8 cellular contexts compared by ENCODE assay signal in the genomic region with DNA sequence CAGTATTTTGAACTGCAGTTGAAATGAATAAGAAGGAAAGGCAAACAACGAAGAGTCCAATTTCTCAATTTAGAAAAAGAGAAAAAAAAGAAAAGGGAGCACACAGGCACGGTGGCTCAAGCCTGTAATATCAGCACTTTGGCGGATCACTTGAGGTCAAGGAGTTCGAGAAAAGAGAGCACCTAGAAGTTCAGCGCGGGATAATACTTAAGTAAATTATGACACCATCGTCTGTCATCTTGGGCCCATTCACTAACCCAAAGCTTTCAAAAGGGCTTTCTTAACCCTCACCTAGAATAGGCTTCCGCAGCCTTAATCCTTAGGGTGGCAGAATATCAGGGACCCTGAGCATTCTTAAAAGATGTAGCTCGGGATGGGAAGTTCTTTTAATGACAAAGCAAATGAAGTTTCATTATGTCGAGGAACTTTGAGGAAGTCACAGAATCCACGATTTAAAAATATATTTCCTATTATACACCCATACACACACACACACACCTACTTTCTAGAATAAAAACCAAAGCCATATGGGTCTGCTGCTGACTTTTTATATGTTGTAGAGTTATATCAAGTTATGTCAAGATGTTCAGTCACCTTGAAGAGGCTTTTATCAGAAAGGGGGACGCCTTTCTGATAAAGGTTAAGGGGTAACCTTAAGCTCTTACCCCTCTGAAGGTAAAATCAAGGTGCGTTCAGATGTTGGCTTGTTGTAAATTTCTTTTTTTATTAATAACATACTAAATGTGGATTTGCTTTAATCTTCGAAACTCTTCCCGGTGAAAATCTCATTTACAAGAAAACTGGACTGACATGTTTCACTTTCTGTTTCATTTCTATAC. TPM values are rescaled to one million over a fixed set of nuclear protein-coding genes. Genes with fewer than 3 reads are reported as not detected.
DNase-seq lines count a peak whose midpoint lies in the region; FAIRE-seq and TF ChIP-seq lines count a peak whose summit lies in the region.

No MANE protein-coding gene starts in this region.

- H3K36me3 ChIP-seq in astrocyte (ENCODE audit: insufficient read depth, low read length), result no peaks in the 10 kb centered on the region

- H3K4me2 ChIP-seq in astrocyte (ENCODE audit: low read length), result peak overlapping the region; percentile 88

- no peak for DNase-seq in activated naive CD4-positive, alpha-beta T cell treated with anti-CD3 and anti-CD28 coated beads for 36 hours
- DNase-seq in activated naive CD4-positive, alpha-beta T cell (lab: John Stamatoyannopoulos, UW), result no peak
- no peak for DNase-seq in astrocyte (ENCODE audit: low read depth)
- DNase-seq in lower leg skin (ENCODE audit: low spot score in 2 of 2), result no peak
- DNase-seq in type B pancreatic cell (ENCODE audit: extremely low spot score, unreplicated experiment), result no peak
- no peak for DNase-seq in GM20000 (ENCODE audit: low spot score)
- DNase-seq in head of caudate nucleus, result no peak
- no peak for DNase-seq in stimulated activated CD8-positive, alpha-beta memory T cell treated with anti-CD3 and anti-CD28 coated beads, Interleukin-4, amount 100 ng/mL, for 48 hours

- intact Hi-C loops in activated naive CD4-positive, alpha-beta T cell treated with anti-CD3 and anti-CD28 coated beads for 36 hours (cut with micrococcal nuclease), result loop anchor here (1.0 to 2.0 kb wide), 6 partner anchors 10 to 465 kb away; a partner anchor contains a TSS
- intact Hi-C loops in lower leg skin (cut with DNase I; ENCODE audit: low total_unique reads), result loop anchor here (10.0 kb wide), 1 partner anchor 145 kb away; no protein-coding TSS in a partner anchor
- intact Hi-C loops in head of caudate nucleus (cut with DNase I), result loop anchor here (10.0 kb wide), 2 partner anchors 135 to 685 kb away; no protein-coding TSS in a partner anchor

- peak overlapping the region; percentile 89 for H3K4me3 Mint-ChIP-seq in activated naive CD4-positive, alpha-beta T cell treated with anti-CD3 and anti-CD28 coated beads for 36 hours
- H3K4me3 Mint-ChIP-seq in astrocyte (ENCODE audit: unreplicated experiment) (peak overlapping the region; percentile 89), type B pancreatic cell (peak overlapping the region; percentile 88)

- FAIRE-seq in astrocyte (lab: Jason Lieb, UNC), result no peak

- peak overlapping the region; percentile 89 for H2AFZ ChIP-seq in astrocyte (ENCODE audit: low read depth, low read length)

- peaks cover 40% of the 10 kb centered on the region for H3K4me1 ChIP-seq in astrocyte (ENCODE audit: insufficient read depth, low read length)

- H3K36me3 Mint-ChIP-seq in activated naive CD4-positive, alpha-beta T cell treated with anti-CD3 and anti-CD28 coated beads for 36 hours (ENCODE audit: low read depth), result peaks cover 8% of the 10 kb centered on the region
- H3K36me3 Mint-ChIP-seq in astrocyte (ENCODE audit: low read depth, unreplicated experiment) (no peaks in the 10 kb centered on the region), type B pancreatic cell (no peaks in the 10 kb centered on the region)

- no peaks in the 10 kb centered on the region for H4K20me1 ChIP-seq in astrocyte (ENCODE audit: insufficient read depth, low read length)

- H3K27ac Mint-ChIP-seq in activated naive CD4-positive, alpha-beta T cell treated with anti-CD3 and anti-CD28 coated beads for 36 hours, result peak overlapping the region; percentile 92
- H3K27ac Mint-ChIP-seq in astrocyte (ENCODE audit: unreplicated experiment) (no peak overlapping the region), type B pancreatic cell (peak overlapping the region; percentile 77)

- 24 to 35% methylated on average over 15 of the region's 15 CpGs for WGBS in lower leg skin, 2 donors

- H3K4me1 Mint-ChIP-seq in activated naive CD4-positive, alpha-beta T cell treated with anti-CD3 and anti-CD28 coated beads for 36 hours (ENCODE audit: low read depth), result peaks cover 61% of the 10 kb centered on the region
- H3K4me1 Mint-ChIP-seq in astrocyte (ENCODE audit: low read depth, unreplicated experiment) (peaks cover 20% of the 10 kb centered on the region), type B pancreatic cell (ENCODE audit: unreplicated experiment) (peaks cover 6% of the 10 kb centered on the region)

- TF ChIP-seq CTCF in astrocyte (IDR thresholded peaks at IDR 0.05; ENCODE audit: insufficient read depth, low read depth, low read length) (no peak), lower leg skin (IDR thresholded peaks at IDR 0.05) (no peak), type B pancreatic cell (conservative IDR thresholded peaks at IDR 0.05) (no peak), GM20000 (IDR thresholded peaks at IDR 0.05; ENCODE audit: extremely low read depth, missing control alignments) (no peak)

- no peak for TF ChIP-seq POLR2A in lower leg skin (IDR thresholded peaks at IDR 0.05)

- no peaks in the 10 kb centered on the region for H3K9me3 ChIP-seq in astrocyte (ENCODE audit: insufficient read depth, low read depth, low read length)

- CTCF ChIA-PET in activated naive CD4-positive, alpha-beta T cell treated with anti-CD3 and anti-CD28 coated beads for 36 hours (lab: Charles Lee), result interaction anchor here (0.6 to 5.6 kb wide), 21 partner anchors 8 to 264 kb away, joined by 3 to 79 read pairs (median 6); a partner anchor contains a TSS

- H3K9ac ChIP-seq in astrocyte (ENCODE audit: low read length), result peak overlapping the region; percentile 76

- no peaks in the 10 kb centered on the region for H3K27me3 ChIP-seq in astrocyte (ENCODE audit: insufficient read depth, low read length)

- peaks cover 52% of the 10 kb centered on the region for H3K79me2 ChIP-seq in astrocyte (ENCODE audit: insufficient read depth, low read length)

- peak overlapping the region; percentile 55 for H3K27ac ChIP-seq in astrocyte (ENCODE audit: low read depth, low read length)

- H3K27me3 Mint-ChIP-seq in activated naive CD4-positive, alpha-beta T cell treated with anti-CD3 and anti-CD28 coated beads for 36 hours (ENCODE audit: low read depth), result no peaks in the 10 kb centered on the region
- H3K27me3 Mint-ChIP-seq in astrocyte (ENCODE audit: low read depth, unreplicated experiment) (no peaks in the 10 kb centered on the region), type B pancreatic cell (no peaks in the 10 kb centered on the region)

- H3K9me3 Mint-ChIP-seq in activated naive CD4-positive, alpha-beta T cell treated with anti-CD3 and anti-CD28 coated beads for 36 hours, result peaks cover 3% of the 10 kb centered on the region
- H3K9me3 Mint-ChIP-seq in astrocyte (ENCODE audit: unreplicated experiment), result peaks cover 2% of the 10 kb centered on the region
- peaks cover 6% of the 10 kb centered on the region for H3K9me3 Mint-ChIP-seq in type B pancreatic cell

- H3K4me3 ChIP-seq in astrocyte (ENCODE audit: insufficient read depth, low read depth, low read length) (peak overlapping the region; percentile 81), lower leg skin (ENCODE audit: low read depth, poor library complexity, severe bottlenecking) (peak overlapping the region; percentile 23)

RNA-seq across cellular contexts. Expression of a gene that starts 0.6 kb away (rescaled TPM):
- total RNA-seq in activated naive CD4-positive, alpha-beta T cell treated with anti-CD3 and anti-CD28 coated beads for 36 hours, result 10 to 100 TPM; 14.2 to 15.0 TPM
- total RNA-seq in astrocyte (20.5 and 21.4 TPM in 2 replicates), lower leg skin (1 to 10 TPM in 1 of 4 donors, under 1 TPM in 3; 0.08 to 1.5 (median 0.50) TPM), type B pancreatic cell (ENCODE audit: low replicate concordance) (1.2 and 1.4 TPM in 2 replicates)

RNA-seq across cellular contexts. Expression of a gene that starts 12.0 kb away (rescaled TPM):
- 10 to 100 TPM; 48.9 to 51.4 TPM for total RNA-seq in activated naive CD4-positive, alpha-beta T cell treated with anti-CD3 and anti-CD28 coated beads for 36 hours
- total RNA-seq in astrocyte (10.6 and 14.7 TPM in 2 replicates), lower leg skin (10 to 100 TPM in 2 of 4 donors, 1 to 10 TPM in 2; 6.1 to 15.3 (median 9.1) TPM), type B pancreatic cell (ENCODE audit: low replicate concordance) (25.6 and 25.9 TPM in 2 replicates)
